In genomic region chr6:30743099-30744053, GRCh38 we compare ENCODE assay signal across 8 cellular contexts. TPM values are rescaled to one million over a fixed set of nuclear protein-coding genes. Genes with fewer than 3 reads are reported as not detected.
DNase-seq lines count a peak whose midpoint lies in the region; ATAC-seq, FAIRE-seq and TF ChIP-seq lines count a peak whose summit lies in the region.

No MANE protein-coding gene starts in this region.

- dilution Hi-C loops in mammary epithelial cell (cut with HindIII; ENCODE audit: low sequenced_read_pairs): no loop called here

- H3K27ac Mint-ChIP-seq in stimulated activated naive CD8-positive, alpha-beta T cell treated with anti-CD3 and anti-CD28 coated beads, Interleukin-15, Interleukin-2, amounts not matched to agents 100 ng/mL and 50 ng/mL, for 24 hours: peak overlapping the region; percentile 99

- H3K4me1 ChIP-seq in BLaER1 treated with 17β-estradiol and CSF1 and Interleukin-3, amounts not matched to agents 10 nM and 100 nM: peaks cover 38 to 73% (median 63%) of the 10 kb centered on the region in 10 experiments
- H3K4me1 ChIP-seq in mammary epithelial cell (ENCODE audit: insufficient read depth, low read length): peaks cover 21% of the 10 kb centered on the region

- H3K9ac ChIP-seq in BLaER1 treated with 17β-estradiol and CSF1 and Interleukin-3, amounts not matched to agents 10 nM and 100 nM: peak overlapping the region; percentile 92 to 100 (median 99)
- peak overlapping the region; percentile 97 for H3K9ac ChIP-seq in mammary epithelial cell (ENCODE audit: insufficient read depth, low read length)

- no peak for ATAC-seq in GM21786 (IDR thresholded peaks at IDR 0.05; ENCODE audit: unreplicated experiment)

- H3K27ac ChIP-seq in BLaER1 treated with 17β-estradiol and CSF1 and Interleukin-3, amounts not matched to agents 10 nM and 100 nM: peak overlapping the region; percentile 89 to 99 (median 98)
- H3K27ac ChIP-seq in mammary epithelial cell (ENCODE audit: insufficient read depth, low read depth, low read length): peak overlapping the region; percentile 91

- H3K27me3 Mint-ChIP-seq in stimulated activated naive CD8-positive, alpha-beta T cell treated with anti-CD3 and anti-CD28 coated beads, Interleukin-15, Interleukin-2, amounts not matched to agents 100 ng/mL and 50 ng/mL, for 24 hours: no peaks in the 10 kb centered on the region

- H3K9me3 Mint-ChIP-seq in stimulated activated naive CD8-positive, alpha-beta T cell treated with anti-CD3 and anti-CD28 coated beads, Interleukin-15, Interleukin-2, amounts not matched to agents 100 ng/mL and 50 ng/mL, for 24 hours: no peaks in the 10 kb centered on the region

- H3K4me2 ChIP-seq in BLaER1 treated with 17β-estradiol and CSF1 and Interleukin-3, amounts not matched to agents 10 nM and 100 nM: peak overlapping the region; percentile 54 to 97 (median 80); a peak in 21 of 22 replicates
- H3K4me2 ChIP-seq in mammary epithelial cell (ENCODE audit: insufficient read depth, low read depth, low read length): peak overlapping the region; percentile 78

- WGBS in mammary epithelial cell (ENCODE audit: low coverage, missing lambda C conversion rate): under 1% methylated on average over 46 of the region's 55 CpGs

- BruUV-seq in mammary epithelial cell (replicated peaks; lab: Mats Ljungman, UMichigan): TSS peak; percentile 96

- peaks cover 54% of the 10 kb centered on the region for H3K36me3 Mint-ChIP-seq in stimulated activated naive CD8-positive, alpha-beta T cell treated with anti-CD3 and anti-CD28 coated beads, Interleukin-15, Interleukin-2, amounts not matched to agents 100 ng/mL and 50 ng/mL, for 24 hours (ENCODE audit: low read depth)

- H3K4me3 Mint-ChIP-seq in stimulated activated naive CD8-positive, alpha-beta T cell treated with anti-CD3 and anti-CD28 coated beads, Interleukin-15, Interleukin-2, amounts not matched to agents 100 ng/mL and 50 ng/mL, for 24 hours: peak overlapping the region; percentile 99

- peaks cover 11 to 49% (median 33%) of the 10 kb centered on the region in 11 experiments; a peak in 20 of 22 replicates for H4K20me1 ChIP-seq in BLaER1 treated with 17β-estradiol and CSF1 and Interleukin-3, amounts not matched to agents 10 nM and 100 nM
- no peaks in the 10 kb centered on the region for H4K20me1 ChIP-seq in mammary epithelial cell (ENCODE audit: insufficient read depth, low read length)

- CTCF ChIA-PET in mammary epithelial cell (lab: Charles Lee; ENCODE audit: low non-redundant PET): no interaction called here

- H2AFZ ChIP-seq in mammary epithelial cell (ENCODE audit: low read depth, low read length): no peak overlapping the region

- H3K36me3 ChIP-seq in BLaER1 treated with 17β-estradiol and CSF1 and Interleukin-3, amounts not matched to agents 10 nM and 100 nM: peaks cover 28 to 48% (median 42%) of the 10 kb centered on the region in 11 experiments
- peaks cover 4% of the 10 kb centered on the region for H3K36me3 ChIP-seq in mammary epithelial cell (ENCODE audit: insufficient read depth, low read length)

- H3K4me1 Mint-ChIP-seq in stimulated activated naive CD8-positive, alpha-beta T cell treated with anti-CD3 and anti-CD28 coated beads, Interleukin-15, Interleukin-2, amounts not matched to agents 100 ng/mL and 50 ng/mL, for 24 hours (ENCODE audit: low read depth): peaks cover 90% of the 10 kb centered on the region

- peaks cover 0 to 7% (median 0%) of the 10 kb centered on the region in 11 experiments; a peak in 5 of 22 replicates for H3K9me3 ChIP-seq in BLaER1 treated with 17β-estradiol and CSF1 and Interleukin-3, amounts not matched to agents 10 nM and 100 nM (replicated peaks in 1 of 11)
- no peaks in the 10 kb centered on the region for H3K9me3 ChIP-seq in mammary epithelial cell (replicated peaks; ENCODE audit: insufficient read depth, low read length)

- H3K79me2 ChIP-seq in mammary epithelial cell (ENCODE audit: insufficient read depth, low read length): peaks cover 28% of the 10 kb centered on the region

- peak; percentile 19; the same call in 1 of the 2 replicates for TF ChIP-seq POLR2A in H54 (IDR thresholded peaks at IDR 0.05; ENCODE audit: low read depth, low read length)

- intact Hi-C loops in mammary epithelial cell (cut with micrococcal nuclease): loop anchor here (1.0 to 5.0 kb wide), 8 partner anchors 9 to 344 kb away; partner anchors contain the start of gene VARS2

- FAIRE-seq in H54 (lab: Jason Lieb, UNC): no peak

- in situ Hi-C loops in mammary epithelial cell (cut with MboI; ENCODE audit: low sequenced_read_pairs in 2 of 2): no loop called here

- H3K4me3 ChIP-seq in BLaER1 treated with 17β-estradiol and CSF1 and Interleukin-3, amounts not matched to agents 10 nM and 100 nM: peak overlapping the region; percentile 79 to 99 (median 94)
- H3K4me3 ChIP-seq in mammary epithelial cell (replicated peaks in 1 of 3; ENCODE audit: insufficient read depth in 1 of 3, low read depth in 2 of 3, low read length in 3 of 3): peak overlapping the region; percentile 69 to 93 (median 76)

- no peak for TF ChIP-seq CTCF in mammary epithelial cell (conservative IDR thresholded peaks at IDR 0.05 in 1 of 2, IDR thresholded peaks at IDR 0.05 in 1 of 2; ENCODE audit: extremely low read depth in 1 of 2, insufficient read depth in 1 of 2, low read depth in 1 of 2, low read length in 2 of 2)

- DNase-seq in H54 (ENCODE audit: insufficient read length, low spot score) (no peak), RPMI8226 (peak; percentile 42), mammary epithelial cell (peak; percentile 50), left kidney (ENCODE audit: low read depth, low spot score) (peak; percentile 53), NCI-H2029 treated with DMSO at 0.1 percent for 48 hours (lab: John Stamatoyannopoulos, UW) (no peak)

- no peaks in the 10 kb centered on the region for H3K27me3 ChIP-seq in BLaER1 treated with 17β-estradiol and CSF1 and Interleukin-3, amounts not matched to agents 10 nM and 100 nM
- H3K27me3 ChIP-seq in mammary epithelial cell (ENCODE audit: insufficient read depth, low read length): no peaks in the 10 kb centered on the region

RNA-seq across cellular contexts. Expression of gene FLOT1, which starts 0.9 kb away (rescaled TPM):
- total RNA-seq in mammary epithelial cell: 10 to 100 TPM; 53.9 to 57.5 TPM
- polyA plus RNA-seq in mammary epithelial cell: 63.7 TPM
- 47.4 TPM for polyA minus RNA-seq in mammary epithelial cell

RNA-seq across cellular contexts. Expression of gene IER3, which starts 1.0 kb away (rescaled TPM):
- 100 to 1,000 TPM in 1 of 2 donors, 10 to 100 TPM in 1; 68.8 to 390 TPM for total RNA-seq in mammary epithelial cell
- 121 TPM for polyA plus RNA-seq in mammary epithelial cell
- polyA minus RNA-seq in mammary epithelial cell: 81.4 TPM

RNA-seq across cellular contexts. Expression of gene TUBB, which starts 23.2 kb away (rescaled TPM):
- 100 to 1,000 TPM; 400 to 787 TPM for total RNA-seq in mammary epithelial cell
- polyA plus RNA-seq in mammary epithelial cell: 1,634 TPM
- polyA minus RNA-seq in mammary epithelial cell: 1,336 TPM

RNA-seq across cellular contexts. Expression of gene MDC1, which starts 26.3 kb away (rescaled TPM):
- 10 to 100 TPM; 12.8 to 36.7 TPM for total RNA-seq in mammary epithelial cell
- polyA plus RNA-seq in mammary epithelial cell: 10.7 TPM
- 62.3 TPM for polyA minus RNA-seq in mammary epithelial cell

RNA-seq across cellular contexts. Expression of gene NRM, which starts 52.6 kb away (rescaled TPM):
- total RNA-seq in mammary epithelial cell: 10 to 100 TPM in 1 of 2 donors, 1 to 10 TPM in 1; 2.3 to 13.2 TPM
- polyA plus RNA-seq in mammary epithelial cell: 26.2 TPM
- polyA minus RNA-seq in mammary epithelial cell: 25.5 TPM

Comparison
In these comparisons a context has a peak if more than half of its experiments do, and no peak if none do; other contexts are left out.
1. DNase-seq: peak in RPMI8226 (single experiment), mammary epithelial cell (single experiment) and left kidney (single experiment); none in H54 (single experiment) and NCI-H2029 treated with DMSO at 0.1 percent for 48 hours (single experiment).